13 cellular contexts compared by ENCODE assay signal in the genomic region with DNA sequence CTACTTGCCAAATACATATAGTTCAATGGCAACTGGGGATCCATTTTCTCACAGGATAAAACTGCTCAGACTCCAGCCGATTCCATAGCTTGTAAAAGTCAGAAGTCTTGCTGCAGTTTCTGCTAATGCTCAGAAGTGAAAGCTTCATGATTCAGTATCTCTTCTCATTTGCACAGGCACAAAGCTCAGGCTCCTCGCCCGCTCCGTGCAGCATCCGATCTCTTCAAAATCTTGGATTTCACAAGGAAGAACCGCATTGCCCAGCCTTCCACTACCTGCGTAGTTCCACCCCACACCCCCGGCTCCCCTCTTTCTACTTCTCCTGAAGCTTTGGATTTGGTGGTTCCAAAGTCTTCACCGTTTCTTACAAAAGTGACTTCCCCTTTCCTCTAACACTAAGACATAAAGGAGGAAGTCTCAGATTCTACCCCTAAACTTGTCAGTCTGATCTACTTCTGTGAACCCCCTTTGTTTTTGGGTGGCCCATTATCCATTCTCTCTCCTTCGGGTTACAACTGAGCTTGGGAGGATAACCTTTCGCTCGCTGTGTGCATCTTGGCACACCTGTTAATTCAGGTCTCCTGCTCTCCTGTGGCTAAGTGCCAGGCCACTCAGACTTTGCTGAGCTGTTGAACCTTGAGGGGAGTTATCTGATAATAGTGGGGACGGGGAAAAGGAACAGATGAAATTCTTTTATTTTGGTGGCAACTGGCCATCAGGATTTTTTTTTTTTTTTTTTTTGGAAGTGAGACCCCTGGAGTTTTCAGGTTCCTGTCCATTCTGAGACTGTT.
DNase-seq lines count a peak whose midpoint lies in the region; ATAC-seq and TF ChIP-seq lines count a peak whose summit lies in the region.
"Had no signal": no experiment of that assay in that cellular context is flagged by ENCODE, and none has a peak within 500 bp of the region (broad histone marks: within the 10 kb centered on the region; RNA-seq: fewer than 3 reads in every experiment).

No MANE protein-coding gene starts in this region.

- 35 to 60% (median 51%) methylated on average over 13 of the region's 13 CpGs for WGBS in spleen, 5 donors

- H3K4me3 ChIP-seq in vagina (no peak overlapping the region), spleen (peak overlapping the region in 4 of 8 donors; percentile 13 to 36 (median 14))
- H3K4me3 ChIP-seq: skin epidermis had no signal

- CTCF ChIA-PET in WTC11 (lab: Charles Lee) = interaction anchor here (0.6 to 2.7 kb wide), 8 partner anchors 14 to 677 kb away, joined by 3 to 18 read pairs (median 4); no protein-coding TSS in a partner anchor

- H3K27ac Mint-ChIP-seq in WTC11 = peak overlapping the region; percentile 30; the same call in 1 of the 2 replicates
- peak overlapping the region in 4 of 6 donors; percentile 16 to 86 (median 80) for H3K27ac Mint-ChIP-seq in naive B cell

- peaks cover 5% of the 10 kb centered on the region for H3K4me1 ChIP-seq in vagina
- H3K4me1 ChIP-seq in spleen = peaks cover 0 to 42% (median 17%) of the 10 kb centered on the region in 6 donors

- intact Hi-C loops in vagina (cut with DNase I) (no loop called here), spleen (cut with DNase I; ENCODE audit: low total_unique reads) (loop anchor here (10.0 kb wide), 1 partner anchor 289 kb away; no protein-coding TSS in a partner anchor)

- H3K27ac ChIP-seq in vagina (no peak overlapping the region), spleen (peak overlapping the region in 1 of 8 donors; percentile 51)
- H3K27ac ChIP-seq: foreskin keratinocyte had no signal

- H3K9me3 Mint-ChIP-seq in WTC11 (peaks cover 22% of the 10 kb centered on the region), naive B cell (peaks cover 0 to 3% (median 0%) of the 10 kb centered on the region in 7 donors)

- peak; percentile 48 for DNase-seq in DMS79 treated with DMSO at 0.1 percent for 48 hours (lab: John Stamatoyannopoulos, UW)
- DNase-seq in KG1 (lab: John Stamatoyannopoulos, UW) = peak; percentile 75
- no peak for DNase-seq in WTC11 (ENCODE audit: low spot score)
- DNase-seq in naive B cell = peak; percentile 17
- DNase-seq in vagina (ENCODE audit: extremely low spot score in 2 of 2) = no peak
- no peak for DNase-seq in spleen
- no peak for DNase-seq in epidermal melanocyte (ENCODE audit: insufficient read length, low spot score)
- DNase-seq: cortex of kidney, DMS 273 treated with DMSO at 0.1 percent for 48 hours, foreskin keratinocyte, NCI-H1048, NCI-H82 had no signal

- H3K36me3 Mint-ChIP-seq in WTC11 (peaks cover 19% of the 10 kb centered on the region), naive B cell (no peaks in the 10 kb centered on the region)

- TF ChIP-seq CTCF in WTC11 (IDR thresholded peaks at IDR 0.05) = no peak
- TF ChIP-seq CTCF in vagina (IDR thresholded peaks at IDR 0.05) = no peak
- TF ChIP-seq CTCF in spleen (IDR thresholded peaks at IDR 0.05 in 8 of 11, conservative IDR thresholded peaks at IDR 0.05 in 3 of 11) = no peak

- no peaks in the 10 kb centered on the region for H3K36me3 ChIP-seq in vagina
- H3K36me3 ChIP-seq in spleen = no peaks in the 10 kb centered on the region

- H3K4me3 Mint-ChIP-seq in WTC11 (no peak overlapping the region), naive B cell (peak overlapping the region; percentile 64 to 94 (median 88))

- H3K27me3 Mint-ChIP-seq in WTC11 (ENCODE audit: low read depth) (no peaks in the 10 kb centered on the region), naive B cell (peaks cover 0 to 18% (median 7%) of the 10 kb centered on the region in 3 donors)

- POLR2A ChIA-PET in WTC11 (lab: Charles Lee) = no interaction called here

- H3K4me1 Mint-ChIP-seq in WTC11 (peaks cover 34% of the 10 kb centered on the region), naive B cell (peaks cover 13 to 17% (median 14%) of the 10 kb centered on the region in 3 donors)

- no peak for TF ChIP-seq POLR2A in vagina (IDR thresholded peaks at IDR 0.05)
- TF ChIP-seq POLR2A in spleen (IDR thresholded peaks at IDR 0.05) = no peak

- ATAC-seq in WTC11 (no peak), naive B cell (ENCODE audit: low read depth in 2 of 2) (peak; percentile 55 to 62)
- ATAC-seq: foreskin keratinocyte had no signal

- H3K9me3 ChIP-seq in vagina (no peaks in the 10 kb centered on the region), spleen (peaks cover 0 to 5% (median 0%) of the 10 kb centered on the region in 8 donors)

- H3K27me3 ChIP-seq in vagina = no peaks in the 10 kb centered on the region
- H3K27me3 ChIP-seq in spleen (replicated peaks in 1 of 7) = no peaks in the 10 kb centered on the region
- H3K27me3 ChIP-seq: foreskin keratinocyte had no signal

TF ChIP-seq in WTC11, 78 proteins besides CTCF, POLR2A, EP300 and RAD21 (continues in another document):
- TF ChIP-seq TEAD1 (CRISPR knock-in tag; IDR thresholded peaks at IDR 0.05) (no peak), JUN (CRISPR knock-in tag; IDR thresholded peaks at IDR 0.05) (no peak), ZNF671 (CRISPR knock-in tag; IDR thresholded peaks at IDR 0.05) (no peak), NR1H2 (CRISPR knock-in tag; IDR thresholded peaks at IDR 0.05) (no peak), NR2C2 (CRISPR knock-in tag; IDR thresholded peaks at IDR 0.05) (no peak), FOXP4 (CRISPR knock-in tag; IDR thresholded peaks at IDR 0.05) (no peak), ZNF263 (CRISPR knock-in tag; IDR thresholded peaks at IDR 0.05; ENCODE audit: low read depth) (no peak), ESRRA (CRISPR knock-in tag; IDR thresholded peaks at IDR 0.05; ENCODE audit: borderline replicate concordance) (no peak)
- TF ChIP-seq, protein P1, sequence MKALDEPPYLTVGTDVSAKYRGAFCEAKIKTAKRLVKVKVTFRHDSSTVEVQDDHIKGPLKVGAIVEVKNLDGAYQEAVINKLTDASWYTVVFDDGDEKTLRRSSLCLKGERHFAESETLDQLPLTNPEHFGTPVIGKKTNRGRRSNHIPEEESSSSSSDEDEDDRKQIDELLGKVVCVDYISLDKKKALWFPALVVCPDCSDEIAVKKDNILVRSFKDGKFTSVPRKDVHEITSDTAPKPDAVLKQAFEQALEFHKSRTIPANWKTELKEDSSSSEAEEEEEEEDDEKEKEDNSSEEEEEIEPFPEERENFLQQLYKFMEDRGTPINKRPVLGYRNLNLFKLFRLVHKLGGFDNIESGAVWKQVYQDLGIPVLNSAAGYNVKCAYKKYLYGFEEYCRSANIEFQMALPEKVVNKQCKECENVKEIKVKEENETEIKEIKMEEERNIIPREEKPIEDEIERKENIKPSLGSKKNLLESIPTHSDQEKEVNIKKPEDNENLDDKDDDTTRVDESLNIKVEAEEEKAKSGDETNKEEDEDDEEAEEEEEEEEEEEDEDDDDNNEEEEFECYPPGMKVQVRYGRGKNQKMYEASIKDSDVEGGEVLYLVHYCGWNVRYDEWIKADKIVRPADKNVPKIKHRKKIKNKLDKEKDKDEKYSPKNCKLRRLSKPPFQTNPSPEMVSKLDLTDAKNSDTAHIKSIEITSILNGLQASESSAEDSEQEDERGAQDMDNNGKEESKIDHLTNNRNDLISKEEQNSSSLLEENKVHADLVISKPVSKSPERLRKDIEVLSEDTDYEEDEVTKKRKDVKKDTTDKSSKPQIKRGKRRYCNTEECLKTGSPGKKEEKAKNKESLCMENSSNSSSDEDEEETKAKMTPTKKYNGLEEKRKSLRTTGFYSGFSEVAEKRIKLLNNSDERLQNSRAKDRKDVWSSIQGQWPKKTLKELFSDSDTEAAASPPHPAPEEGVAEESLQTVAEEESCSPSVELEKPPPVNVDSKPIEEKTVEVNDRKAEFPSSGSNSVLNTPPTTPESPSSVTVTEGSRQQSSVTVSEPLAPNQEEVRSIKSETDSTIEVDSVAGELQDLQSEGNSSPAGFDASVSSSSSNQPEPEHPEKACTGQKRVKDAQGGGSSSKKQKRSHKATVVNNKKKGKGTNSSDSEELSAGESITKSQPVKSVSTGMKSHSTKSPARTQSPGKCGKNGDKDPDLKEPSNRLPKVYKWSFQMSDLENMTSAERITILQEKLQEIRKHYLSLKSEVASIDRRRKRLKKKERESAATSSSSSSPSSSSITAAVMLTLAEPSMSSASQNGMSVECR (CRISPR knock-in tag; IDR thresholded peaks at IDR 0.05; ENCODE audit: borderline replicate concordance) = no peak
- TF ChIP-seq, protein P2, sequence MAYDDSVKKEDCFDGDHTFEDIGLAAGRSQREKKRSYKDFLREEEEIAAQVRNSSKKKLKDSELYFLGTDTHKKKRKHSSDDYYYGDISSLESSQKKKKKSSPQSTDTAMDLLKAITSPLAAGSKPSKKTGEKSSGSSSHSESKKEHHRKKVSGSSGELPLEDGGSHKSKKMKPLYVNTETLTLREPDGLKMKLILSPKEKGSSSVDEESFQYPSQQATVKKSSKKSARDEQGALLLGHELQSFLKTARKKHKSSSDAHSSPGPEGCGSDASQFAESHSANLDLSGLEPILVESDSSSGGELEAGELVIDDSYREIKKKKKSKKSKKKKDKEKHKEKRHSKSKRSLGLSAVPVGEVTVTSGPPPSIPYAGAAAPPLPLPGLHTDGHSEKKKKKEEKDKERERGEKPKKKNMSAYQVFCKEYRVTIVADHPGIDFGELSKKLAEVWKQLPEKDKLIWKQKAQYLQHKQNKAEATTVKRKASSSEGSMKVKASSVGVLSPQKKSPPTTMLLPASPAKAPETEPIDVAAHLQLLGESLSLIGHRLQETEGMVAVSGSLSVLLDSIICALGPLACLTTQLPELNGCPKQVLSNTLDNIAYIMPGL (CRISPR knock-in tag; IDR thresholded peaks at IDR 0.05) = no peak

Comparison
In these comparisons a context has a peak if more than half of its experiments do, and no peak if none do; other contexts are left out.
1. DNase-seq: peak in DMS79 treated with DMSO at 0.1 percent for 48 hours (single experiment), KG1 (single experiment) and naive B cell (single experiment); none in WTC11 (single experiment), vagina (0 of 2), spleen (single experiment) and epidermal melanocyte (single experiment).